ENCODE assay signal across 13 cellular contexts in genomic region chr2:27281855-27282559, GRCh38. TPM values are rescaled to one million over a fixed set of nuclear protein-coding genes. Genes with fewer than 3 reads are reported as not detected.
DNase-seq lines count a peak whose midpoint lies in the region; ATAC-seq and TF ChIP-seq lines count a peak whose summit lies in the region.
"Had no signal": no experiment of that assay in that cellular context is flagged by ENCODE, and none has a peak within 500 bp of the region (broad histone marks: within the 10 kb centered on the region; RNA-seq: fewer than 3 reads in every experiment).

A gene with protein sequence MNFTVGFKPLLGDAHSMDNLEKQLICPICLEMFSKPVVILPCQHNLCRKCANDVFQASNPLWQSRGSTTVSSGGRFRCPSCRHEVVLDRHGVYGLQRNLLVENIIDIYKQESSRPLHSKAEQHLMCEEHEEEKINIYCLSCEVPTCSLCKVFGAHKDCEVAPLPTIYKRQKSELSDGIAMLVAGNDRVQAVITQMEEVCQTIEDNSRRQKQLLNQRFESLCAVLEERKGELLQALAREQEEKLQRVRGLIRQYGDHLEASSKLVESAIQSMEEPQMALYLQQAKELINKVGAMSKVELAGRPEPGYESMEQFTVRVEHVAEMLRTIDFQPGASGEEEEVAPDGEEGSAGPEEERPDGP (plus strand): TSS chr2:27282429. CDS start chr2:27282732, 303 bp downstream.

- no peak for TF ChIP-seq CTCF in A673 (conservative IDR thresholded peaks at IDR 0.05; ENCODE audit: low read depth, low read length)
- TF ChIP-seq CTCF in PC-9 (conservative IDR thresholded peaks at IDR 0.05): no peak

- POLR2A ChIA-PET in A673 (lab: Charles Lee; ENCODE audit: low non-redundant PET): no interaction called here
- POLR2A ChIA-PET in PC-9 (lab: Charles Lee; ENCODE audit: unreplicated experiment): interaction anchor here (0.6 to 2.1 kb wide), 3 partner anchors 11 to 497 kb away, joined by 3 to 10 read pairs (median 4); no protein-coding TSS in a partner anchor

- intact Hi-C loops in A673 (cut with micrococcal nuclease; ENCODE audit: unreplicated experiment): loop anchor here (2.0 to 5.0 kb wide), 2 partner anchors 183 to 320 kb away; no protein-coding TSS in a partner anchor
- intact Hi-C loops in PC-9 (cut with micrococcal nuclease; ENCODE audit: unreplicated experiment): loop anchor here (2.0 to 5.0 kb wide), 2 partner anchors 70 to 189 kb away; partner anchors contain the start of genes ATRAID and SLC5A6
- intact Hi-C loops in Right ventricle myocardium inferior (cut with DNase I): loop anchor here (1.0 to 5.0 kb wide), 3 partner anchors 17 to 185 kb away; partner anchors contain the start of gene MPV17

- H3K27me3 ChIP-seq in A673 (replicated peaks; ENCODE audit: insufficient read depth, low read depth, low read length, poor library complexity): no peaks in the 10 kb centered on the region
- H3K27me3 ChIP-seq in PC-9 (ENCODE audit: insufficient read depth, low read depth): no peaks in the 10 kb centered on the region

- H3K9me2 ChIP-seq in PC-9 (ENCODE audit: insufficient read depth): no peaks in the 10 kb centered on the region

- H3K36me3 ChIP-seq in A673 (ENCODE audit: insufficient read depth, low read length, poor library complexity, severe bottlenecking) (no peaks in the 10 kb centered on the region), PC-9 (ENCODE audit: low read depth) (no peaks in the 10 kb centered on the region)
- H3K36me3 ChIP-seq: gastroesophageal sphincter, left lung had no signal

- DNase-seq in A673 (ENCODE audit: low spot score) (peak; percentile 43), PC-9 (peak; percentile 43 to 73), Right ventricle myocardium inferior (ENCODE audit: missing footprints) (no peak), myocyte (ENCODE audit: low read depth) (peak; percentile 97), amygdala (lab: John Stamatoyannopoulos, UW) (no peak)
- DNase-seq in stimulated activated CD4-positive, alpha-beta T cell treated with anti-CD3 and anti-CD28 coated beads, Interleukin-4, amount 100 ng/mL, for 24 hours: no peak
- DNase-seq: left lung, NCI-H2081 treated with DMSO at 0.1 percent for 48 hours had no signal

- no peak within 1 kb of the TSS for H3K27ac ChIP-seq in A673 (ENCODE audit: low read depth, low read length, poor library complexity, severe bottlenecking)
- peak within 1 kb of the TSS; percentile 70 for H3K27ac ChIP-seq in PC-9
- H3K27ac ChIP-seq: gastroesophageal sphincter, left lung had no signal

- H3K4me2 ChIP-seq in PC-9: peak within 1 kb of the TSS; percentile 71

- H4K20me1 ChIP-seq in PC-9 (ENCODE audit: insufficient read depth): no peaks in the 10 kb centered on the region

- peaks cover 16% of the 10 kb centered on the region for H3K4me1 ChIP-seq in A673 (ENCODE audit: insufficient read depth, low read length, poor library complexity, severe bottlenecking)
- H3K4me1 ChIP-seq in PC-9 (replicated peaks; ENCODE audit: insufficient read depth): peaks cover 37% of the 10 kb centered on the region

- ATAC-seq in Right ventricle myocardium inferior: peak; percentile 87
- no peak for ATAC-seq in GM19397 (IDR thresholded peaks at IDR 0.05; ENCODE audit: unreplicated experiment)
- ATAC-seq in HG02759 (IDR thresholded peaks at IDR 0.05; ENCODE audit: unreplicated experiment): no peak
- ATAC-seq: gastroesophageal sphincter had no signal

- H2AFZ ChIP-seq in PC-9: peak within 1 kb of the TSS; percentile 83

- H3K4me3 ChIP-seq in A673 (ENCODE audit: low read depth, low read length, poor library complexity, severe bottlenecking) (no peak within 1 kb of the TSS), PC-9 (peak within 1 kb of the TSS; percentile 29; the same call in 1 of the 2 replicates)
- H3K4me3 ChIP-seq: gastroesophageal sphincter, left lung had no signal

- CTCF ChIA-PET in A673 (lab: Charles Lee) (interaction anchor here (0.5 to 1.5 kb wide), 2 partner anchors 17 to 265 kb away, joined by 3 to 11 read pairs; no protein-coding TSS in a partner anchor), PC-9 (lab: Charles Lee) (interaction anchor here (1.5 to 2.9 kb wide), 3 partner anchors 11 to 21 kb away, joined by 5 to 22 read pairs (median 6); no protein-coding TSS in a partner anchor)

- H3F3A ChIP-seq in PC-9 (ENCODE audit: insufficient read depth, low read depth): peaks cover 30% of the 10 kb centered on the region; the same call in 1 of the 2 replicates

- no peaks in the 10 kb centered on the region for H3K79me2 ChIP-seq in PC-9 (ENCODE audit: low read depth)

- no TSS peak for BruUV-seq in A673 (replicated peaks; lab: Mats Ljungman, UMichigan)
- no TSS peak for BruUV-seq in PC-9 (replicated peaks; lab: Mats Ljungman, UMichigan)

- H3K9me3 ChIP-seq in A673 (ENCODE audit: low read depth, low read length, poor library complexity, severe bottlenecking) (no peaks in the 10 kb centered on the region), PC-9 (ENCODE audit: insufficient read depth, low read depth) (no peaks in the 10 kb centered on the region)
- H3K9me3 ChIP-seq: gastroesophageal sphincter, left lung had no signal

RNA-seq across cellular contexts. Expression of the gene that starts here (rescaled TPM):
- total RNA-seq in A673 (2021) (2.2 and 2.8 TPM in 2 replicates), PC-9 (2021) (8.2 and 9.8 TPM in 2 replicates), Right ventricle myocardium inferior (282 TPM), myocyte (74.0 and 105 TPM in 2 replicates)
- 75.3 TPM for polyA plus RNA-seq in myocyte (2012)
- total RNA-seq: neural crest cell, temporal lobe had no signal

Comparison
In these comparisons a context has a peak if more than half of its experiments do, and no peak if none do; other contexts are left out.
1. DNase-seq: peak in A673 (single experiment), PC-9 (2 of 2) and myocyte (single experiment); none in Right ventricle myocardium inferior (single experiment), stimulated activated CD4-positive, alpha-beta T cell treated with anti-CD3 and anti-CD28 coated beads, Interleukin-4, amount 100 ng/mL, for 24 hours (single experiment) and amygdala (0 of 56).